In the genomic region with DNA sequence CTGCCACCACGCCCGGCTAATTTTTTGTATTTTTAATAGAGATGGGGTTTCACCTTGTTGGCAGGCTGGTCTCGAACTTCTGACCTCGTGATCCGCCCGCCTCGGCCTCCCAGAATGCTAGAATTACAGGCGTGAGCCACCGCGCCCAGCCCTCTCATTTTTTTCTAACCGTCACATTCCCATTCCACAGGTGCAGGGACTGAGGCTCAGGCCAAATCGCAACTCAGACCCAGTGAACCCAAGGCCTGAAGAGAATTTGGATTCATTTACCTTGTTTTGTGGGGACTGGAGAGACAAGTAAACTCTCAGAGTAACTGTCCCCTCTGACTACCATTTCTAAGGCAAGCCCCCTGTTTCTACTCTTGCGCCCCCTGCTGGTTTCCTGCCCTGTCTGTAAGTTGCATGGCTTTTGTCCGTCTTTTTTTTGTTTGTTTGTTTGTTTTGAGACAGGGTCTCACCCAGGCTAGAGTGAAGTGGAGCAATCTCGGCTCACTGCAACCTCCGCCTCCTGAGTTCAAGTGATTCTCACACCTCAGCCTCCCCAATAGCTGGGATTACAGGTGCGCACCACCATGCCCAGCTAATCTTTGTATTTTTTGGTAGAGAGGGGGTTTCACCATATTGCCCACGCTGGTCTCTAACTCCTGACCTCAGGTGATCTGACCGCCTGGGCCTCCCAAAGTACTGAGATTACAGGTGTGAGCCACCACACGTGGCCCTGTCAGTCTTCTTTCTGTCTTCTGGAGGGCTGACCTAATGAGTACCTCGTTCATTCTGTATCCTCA, we compare ENCODE assay signal across 8 cellular contexts. TPM values are rescaled to one million over a fixed set of nuclear protein-coding genes. Genes with fewer than 3 reads are reported as not detected.
DNase-seq lines count a peak whose midpoint lies in the region; ATAC-seq lines count a peak whose summit lies in the region.

No MANE protein-coding gene starts in this region.

- peak overlapping the region in 2 of 3 donors; percentile 88 to 90 for H3K27ac Mint-ChIP-seq in CD4-positive, CD25-positive, alpha-beta regulatory T cell

- no peaks in the 10 kb centered on the region for H3K36me3 ChIP-seq in CD4-positive, CD25-positive, alpha-beta regulatory T cell (ENCODE audit: control insufficient read depth, insufficient read depth, low read length)

- H3K4me3 Mint-ChIP-seq in CD4-positive, CD25-positive, alpha-beta regulatory T cell, result peak overlapping the region in 3 of 4 donors; percentile 81 to 97 (median 83)

- no peaks in the 10 kb centered on the region for H3K9me3 ChIP-seq in CD4-positive, CD25-positive, alpha-beta regulatory T cell (ENCODE audit: control insufficient read depth in 2 of 2, low read length in 2 of 2)

- H3K27ac ChIP-seq in CD4-positive, CD25-positive, alpha-beta regulatory T cell (ENCODE audit: insufficient read depth, low read length, poor library complexity, severe bottlenecking), result no peak overlapping the region

- H3K36me3 Mint-ChIP-seq in CD4-positive, CD25-positive, alpha-beta regulatory T cell, result peaks cover 11% of the 10 kb centered on the region

- H3K27me3 ChIP-seq in CD4-positive, CD25-positive, alpha-beta regulatory T cell (ENCODE audit: control insufficient read depth, insufficient read depth, low read length), result no peaks in the 10 kb centered on the region

- H3K4me1 Mint-ChIP-seq in CD4-positive, CD25-positive, alpha-beta regulatory T cell, result peaks cover 0 to 43% (median 29%) of the 10 kb centered on the region in 4 donors

- ATAC-seq in CD4-positive, CD25-positive, alpha-beta regulatory T cell (ENCODE audit: low read depth in 2 of 2), result no peak
- no peak for ATAC-seq in HG03097 (IDR thresholded peaks at IDR 0.05; ENCODE audit: low FRiP score, unreplicated experiment)
- no peak for ATAC-seq in GM19324 (IDR thresholded peaks at IDR 0.05; ENCODE audit: low FRiP score, unreplicated experiment)

- H3K4me1 ChIP-seq in CD4-positive, CD25-positive, alpha-beta regulatory T cell (ENCODE audit: control insufficient read depth, insufficient read depth, low read length, poor library complexity, severe bottlenecking), result peaks cover 35% of the 10 kb centered on the region

- H3K27me3 Mint-ChIP-seq in CD4-positive, CD25-positive, alpha-beta regulatory T cell, result peaks cover 5% of the 10 kb centered on the region

- peak; percentile 55 to 74 (median 56) for DNase-seq in CD4-positive, CD25-positive, alpha-beta regulatory T cell
- DNase-seq in HuH-7.5 (ENCODE audit: low spot score) (peak; percentile 76), T-helper 22 cell (ENCODE audit: low read depth) (peak; percentile 28), amniotic stem cell (lab: John Stamatoyannopoulos, UW) (peak; percentile 28), iris pigment epithelial cell (ENCODE audit: low read depth) (peak; percentile 62)
- peak; percentile 39 to 71 (median 47) for DNase-seq in stimulated activated CD4-positive, alpha-beta T cell treated with anti-CD3 and anti-CD28 coated beads, TNF-alpha, amount 100 ng/mL, for 1 hour (ENCODE audit: low read depth in 3 of 3, low spot score in 1 of 3)

- no peak overlapping the region for H3K4me3 ChIP-seq in CD4-positive, CD25-positive, alpha-beta regulatory T cell (ENCODE audit: low read depth, low read length)

- no peaks in the 10 kb centered on the region for H3K9me3 Mint-ChIP-seq in CD4-positive, CD25-positive, alpha-beta regulatory T cell

RNA-seq across cellular contexts. Expression of a gene that starts 2.3 kb away (rescaled TPM):
- 121 TPM for total RNA-seq in CD4-positive, CD25-positive, alpha-beta regulatory T cell
- 10 to 100 TPM; 11.9 to 16.7 (median 15.0) TPM for polyA plus RNA-seq in CD4-positive, CD25-positive, alpha-beta regulatory T cell

RNA-seq across cellular contexts. Expression of a gene that starts 2.7 kb away (rescaled TPM):
- 18.7 TPM for total RNA-seq in CD4-positive, CD25-positive, alpha-beta regulatory T cell
- polyA plus RNA-seq in CD4-positive, CD25-positive, alpha-beta regulatory T cell, result 1 to 10 TPM; 2.7 to 4.9 (median 3.5) TPM

RNA-seq across cellular contexts. Expression of a gene that starts 31.6 kb away (rescaled TPM):
- 171 TPM for total RNA-seq in CD4-positive, CD25-positive, alpha-beta regulatory T cell
- polyA plus RNA-seq in CD4-positive, CD25-positive, alpha-beta regulatory T cell, result 10 to 100 TPM; 37.0 to 54.5 (median 44.7) TPM

RNA-seq across cellular contexts. Expression of a gene that starts 39.9 kb away (rescaled TPM):
- total RNA-seq in CD4-positive, CD25-positive, alpha-beta regulatory T cell, result 23.9 TPM
- polyA plus RNA-seq in CD4-positive, CD25-positive, alpha-beta regulatory T cell, result 10 to 100 TPM; 23.6 to 28.8 (median 27.2) TPM
